Comparison of ENCODE assay signal across 21 cellular contexts in the genomic region with DNA sequence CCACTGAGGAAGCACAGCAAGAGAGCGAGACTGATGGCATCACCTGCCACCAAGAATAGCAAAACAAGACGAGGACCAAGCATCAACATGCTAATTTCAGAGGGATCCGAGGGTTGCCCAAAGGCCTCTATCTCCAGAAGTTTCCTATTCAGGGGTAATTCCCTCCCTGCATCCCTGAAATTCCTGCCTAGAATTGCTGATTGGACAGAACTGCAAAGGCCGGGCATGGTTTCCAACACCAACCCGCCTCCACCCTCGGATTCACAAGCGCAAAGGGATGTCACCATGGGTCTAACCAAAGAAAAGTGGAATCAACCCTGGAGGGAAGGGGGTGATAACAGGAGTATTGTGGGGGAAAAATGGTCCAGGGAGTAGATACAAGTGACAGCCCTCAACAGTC.
"Had no signal": no experiment of that assay in that cellular context is flagged by ENCODE, and none has a peak within 500 bp of the region (broad histone marks: within the 10 kb centered on the region; RNA-seq: fewer than 3 reads in every experiment).

No MANE protein-coding gene starts in this region.

- H3K36me3 Mint-ChIP-seq: naive thymus-derived CD4-positive, alpha-beta T cell had no signal

- H3K9me3 Mint-ChIP-seq: activated CD4-positive, alpha-beta T cell treated with anti-CD3 and anti-CD28 coated beads, Interleukin-2, amount 10 ng/mL, durations not matched to agents 7 days and 5 days; central memory CD8-positive, alpha-beta T cell had no signal

- H3K4me3 Mint-ChIP-seq: activated CD4-positive, alpha-beta T cell treated with anti-CD3 and anti-CD28 coated beads, Interleukin-2, amount 10 ng/mL, durations not matched to agents 7 days and 5 days; central memory CD8-positive, alpha-beta T cell; naive thymus-derived CD4-positive, alpha-beta T cell had no signal

- H3K9me3 ChIP-seq: colonic mucosa, left ventricle myocardium inferior, pancreas, sigmoid colon, spleen, tibial artery, uterus had no signal

- H3K4me3 ChIP-seq: colonic mucosa, left ventricle myocardium inferior, pancreas, sigmoid colon, spleen, tibial artery, uterus had no signal

- ATAC-seq: naive thymus-derived CD4-positive, alpha-beta T cell; pancreas; stimulated activated naive CD8-positive, alpha-beta T cell treated with anti-CD3 and anti-CD28 coated beads, Interleukin-15, Interleukin-2, amounts not matched to agents 100 U/mL and 50 U/mL, for 24 hours had no signal

- H3K36me3 ChIP-seq: brain microvascular endothelial cell, colonic mucosa, left ventricle myocardium inferior, pancreas, sigmoid colon, spleen, tibial artery, uterus had no signal

- H3K27me3 ChIP-seq: brain microvascular endothelial cell, colonic mucosa, pancreas, sigmoid colon, spleen, uterus had no signal

- H3K4me1 ChIP-seq: colonic mucosa, pancreas, tibial artery, uterus had no signal

- DNase-seq: activated CD4-positive, alpha-beta T cell treated with anti-CD3 and anti-CD28 coated beads, Interleukin-2, amount 10 ng/mL, durations not matched to agents 7 days and 5 days; activated CD8-positive, alpha-beta memory T cell treated with anti-CD3 and anti-CD28 coated beads for 24 hours; activated CD8-positive, alpha-beta memory T cell treated with anti-CD3 and anti-CD28 coated beads, Interleukin-2, amount 50 U/mL, for 48 hours; activated effector memory CD4-positive, alpha-beta T cell treated with anti-CD3 and anti-CD28 coated beads, Interleukin-2, amount 50 U/mL, for 16 hours; activated naive CD4-positive, alpha-beta T cell treated with anti-CD3 and anti-CD28 coated beads, Interleukin-2, amount 50 U/mL, for 16 hours; aorta; brain microvascular endothelial cell; colonic mucosa; kidney glomerular epithelial cell; left ventricle myocardium inferior; mammary epithelial cell; naive thymus-derived CD4-positive, alpha-beta T cell; sigmoid colon; stimulated activated CD8-positive, alpha-beta memory T cell treated with anti-CD3 and anti-CD28 coated beads, Interleukin-4, amount 100 ng/mL, for 48 hours; stimulated activated naive CD8-positive, alpha-beta T cell treated with anti-CD3 and anti-CD28 coated beads, Interleukin-15, Interleukin-2, amounts not matched to agents 100 U/mL and 50 U/mL, for 24 hours; T-helper 9 cell; tibial artery; uterus had no signal

- H3K27me3 Mint-ChIP-seq: central memory CD8-positive, alpha-beta T cell; naive thymus-derived CD4-positive, alpha-beta T cell had no signal

- H3K27ac ChIP-seq: brain microvascular endothelial cell, colonic mucosa, left ventricle myocardium inferior, pancreas, sigmoid colon, tibial artery, uterus had no signal

- H3K27ac Mint-ChIP-seq: activated CD4-positive, alpha-beta T cell treated with anti-CD3 and anti-CD28 coated beads, Interleukin-2, amount 10 ng/mL, durations not matched to agents 7 days and 5 days had no signal
